22 cellular contexts compared by ENCODE assay signal in genomic region chr15:40130118-40130517, GRCh38.
"Had no signal": no experiment of that assay in that cellular context is flagged by ENCODE, and none has a peak within 500 bp of the region (broad histone marks: within the 10 kb centered on the region; RNA-seq: fewer than 3 reads in every experiment).

No MANE protein-coding gene starts in this region.

- H3K4me3 ChIP-seq: coronary artery, dorsolateral prefrontal cortex, esophagus muscularis mucosa, gastroesophageal sphincter, heart left ventricle, hepatocyte, left lung, lower lobe of right lung, mucosa of descending colon had no signal

- H3K36me3 Mint-ChIP-seq: immature natural killer cell, mesothelial cell of epicardium, naive B cell had no signal

- H3K27ac Mint-ChIP-seq: mesothelial cell of epicardium had no signal

- FAIRE-seq: endothelial cell of umbilical vein, keratinocyte had no signal

- DNase-seq: dermis blood vessel endothelial cell; dorsolateral prefrontal cortex; effector CD4-positive, alpha-beta T cell; effector memory CD4-positive, alpha-beta T cell; foreskin keratinocyte; heart left ventricle; hypothalamus; immature natural killer cell; left cardiac atrium; left lung; left ventricle myocardium superior; lower lobe of right lung; mesenchymal stem cell; mucosa of descending colon; naive B cell had no signal

- H3K27ac ChIP-seq: coronary artery, dorsolateral prefrontal cortex, esophagus muscularis mucosa, foreskin keratinocyte, gastroesophageal sphincter, heart left ventricle, hepatocyte, left lung, lower lobe of right lung had no signal

- H3K4me1 ChIP-seq: esophagus muscularis mucosa, gastroesophageal sphincter, heart left ventricle, left lung, lower lobe of right lung had no signal

- H3K4me1 Mint-ChIP-seq: immature natural killer cell, naive B cell had no signal

- H3K4me3 Mint-ChIP-seq: immature natural killer cell, mesothelial cell of epicardium, naive B cell had no signal

- H3K79me2 ChIP-seq: hepatocyte had no signal

- H2AFZ ChIP-seq: hepatocyte had no signal

- ATAC-seq: foreskin keratinocyte, gastroesophageal sphincter, heart left ventricle, left cardiac atrium, left lung, left ventricle myocardium superior, lower lobe of right lung, mucosa of descending colon had no signal

- H3K4me2 ChIP-seq: hepatocyte had no signal

- H3K9me3 ChIP-seq: esophagus muscularis mucosa, gastroesophageal sphincter, heart left ventricle, left lung, lower lobe of right lung, mucosa of descending colon had no signal

- H3K9me3 Mint-ChIP-seq: mesothelial cell of epicardium, naive B cell had no signal

- H3K27me3 ChIP-seq: foreskin keratinocyte, left lung had no signal

- H3K36me3 ChIP-seq: esophagus muscularis mucosa, gastroesophageal sphincter, heart left ventricle, left lung, lower lobe of right lung had no signal
